In the genomic region with DNA sequence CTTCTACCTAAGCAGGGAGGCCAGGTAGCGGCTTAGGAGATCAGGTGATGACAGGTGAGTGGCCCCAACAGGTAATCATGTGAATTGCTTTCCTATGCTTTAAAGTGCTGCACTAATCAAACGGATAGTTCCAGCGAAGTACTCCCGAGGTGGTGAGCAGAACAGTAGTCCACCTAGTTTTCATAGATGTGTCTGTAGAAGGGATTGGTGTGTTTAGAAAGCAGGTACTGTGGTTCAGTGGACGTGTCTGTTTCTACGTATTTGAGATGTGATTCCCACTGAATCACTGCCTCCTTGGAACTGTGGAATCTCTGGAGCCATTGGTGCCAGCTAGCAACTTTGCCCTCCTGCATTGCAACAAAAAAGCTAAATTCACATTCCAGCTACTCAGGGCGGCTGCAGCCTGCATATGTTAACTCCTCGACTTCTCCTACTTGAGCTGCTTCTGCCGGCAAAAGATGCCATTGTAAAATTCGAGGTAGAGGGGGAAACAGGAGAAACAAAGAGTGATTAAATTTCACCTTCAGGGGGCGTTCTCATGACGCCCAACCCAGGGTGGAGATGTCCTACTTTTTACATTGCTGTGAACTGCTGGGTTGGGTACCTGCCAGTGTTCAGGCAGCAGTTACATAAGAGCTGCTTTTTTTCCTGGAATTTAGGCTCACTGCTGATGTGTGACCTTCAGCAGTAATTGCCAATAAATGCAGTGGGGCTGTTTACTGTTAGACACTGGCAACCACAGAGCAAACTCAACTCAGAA, we compare ENCODE assay signal across 9 cellular contexts.
DNase-seq lines count a peak whose midpoint lies in the region; ATAC-seq, FAIRE-seq and TF ChIP-seq lines count a peak whose summit lies in the region.
"Had no signal": no experiment of that assay in that cellular context is flagged by ENCODE, and none has a peak within 500 bp of the region (broad histone marks: within the 10 kb centered on the region; RNA-seq: fewer than 3 reads in every experiment).

No MANE protein-coding gene starts in this region.

- H3K27me3 ChIP-seq in astrocyte (ENCODE audit: insufficient read depth, low read length) (no peaks in the 10 kb centered on the region), hepatocyte (no peaks in the 10 kb centered on the region)

- no peaks in the 10 kb centered on the region for H3K36me3 Mint-ChIP-seq in astrocyte (ENCODE audit: low read depth, unreplicated experiment)
- H3K36me3 Mint-ChIP-seq in stimulated activated memory B cell treated with anti-CD40 and anti-IgM and Interleukin-4, amounts not matched to agents 10 μg/mL and 1 μg/mL and 100 μg/mL, for 72 hours: peaks cover 39% of the 10 kb centered on the region

- H4K20me1 ChIP-seq in astrocyte (ENCODE audit: insufficient read depth, low read length): no peaks in the 10 kb centered on the region
- H4K20me1 ChIP-seq in hepatocyte (ENCODE audit: insufficient read depth, poor library complexity, severe bottlenecking): no peaks in the 10 kb centered on the region

- H3K79me2 ChIP-seq in astrocyte (ENCODE audit: insufficient read depth, low read length) (no peaks in the 10 kb centered on the region), hepatocyte (no peaks in the 10 kb centered on the region)

- H3K9me3 ChIP-seq in astrocyte (ENCODE audit: insufficient read depth, low read depth, low read length): no peaks in the 10 kb centered on the region
- no peaks in the 10 kb centered on the region for H3K9me3 ChIP-seq in hepatocyte (ENCODE audit: low read depth)

- H3K4me1 Mint-ChIP-seq in astrocyte (ENCODE audit: low read depth, unreplicated experiment): peaks cover 64% of the 10 kb centered on the region
- peaks cover 7% of the 10 kb centered on the region for H3K4me1 Mint-ChIP-seq in stimulated activated memory B cell treated with anti-CD40 and anti-IgM and Interleukin-4, amounts not matched to agents 10 μg/mL and 1 μg/mL and 100 μg/mL, for 72 hours
- H3K4me1 Mint-ChIP-seq: B cell had no signal

- peak overlapping the region; percentile 71 for H3K9ac ChIP-seq in astrocyte (ENCODE audit: low read length)

- H3K9me3 Mint-ChIP-seq in astrocyte (ENCODE audit: unreplicated experiment): no peaks in the 10 kb centered on the region
- no peaks in the 10 kb centered on the region for H3K9me3 Mint-ChIP-seq in stimulated activated memory B cell treated with anti-CD40 and anti-IgM and Interleukin-4, amounts not matched to agents 10 μg/mL and 1 μg/mL and 100 μg/mL, for 72 hours

- no peaks in the 10 kb centered on the region for H3K27me3 Mint-ChIP-seq in astrocyte (ENCODE audit: low read depth, unreplicated experiment)
- H3K27me3 Mint-ChIP-seq in stimulated activated memory B cell treated with anti-CD40 and anti-IgM and Interleukin-4, amounts not matched to agents 10 μg/mL and 1 μg/mL and 100 μg/mL, for 72 hours: no peaks in the 10 kb centered on the region
- H3K27me3 Mint-ChIP-seq: B cell had no signal

- H3K27ac Mint-ChIP-seq in astrocyte (ENCODE audit: unreplicated experiment): peak overlapping the region; percentile 92
- no peak overlapping the region for H3K27ac Mint-ChIP-seq in stimulated activated memory B cell treated with anti-CD40 and anti-IgM and Interleukin-4, amounts not matched to agents 10 μg/mL and 1 μg/mL and 100 μg/mL, for 72 hours
- H3K27ac Mint-ChIP-seq: B cell had no signal

- H3K4me3 ChIP-seq in astrocyte (ENCODE audit: insufficient read depth, low read depth, low read length) (peak overlapping the region; percentile 14), hepatocyte (no peak overlapping the region), skin epidermis (no peak overlapping the region)

- peak; percentile 18 for DNase-seq in DMS53 (lab: John Stamatoyannopoulos, UW)
- no peak for DNase-seq in DMS53 treated with DMSO at 0.1 percent for 48 hours (lab: John Stamatoyannopoulos, UW; ENCODE audit: unreplicated experiment)
- peak; percentile 17 for DNase-seq in MV-4-11 (lab: John Stamatoyannopoulos, UW)
- DNase-seq in astrocyte (ENCODE audit: low read depth): peak; percentile 94
- DNase-seq in hepatocyte (ENCODE audit: low spot score): peak; percentile 70
- no peak for DNase-seq in NCI-H1436 treated with DMSO at 0.1 percent for 48 hours (lab: John Stamatoyannopoulos, UW)

- H3K4me3 Mint-ChIP-seq in astrocyte (ENCODE audit: unreplicated experiment): peak overlapping the region; percentile 51
- no peak overlapping the region for H3K4me3 Mint-ChIP-seq in stimulated activated memory B cell treated with anti-CD40 and anti-IgM and Interleukin-4, amounts not matched to agents 10 μg/mL and 1 μg/mL and 100 μg/mL, for 72 hours
- H3K4me3 Mint-ChIP-seq: B cell had no signal

- H3K4me1 ChIP-seq in astrocyte (ENCODE audit: insufficient read depth, low read length): peaks cover 48% of the 10 kb centered on the region
- peaks cover 34% of the 10 kb centered on the region for H3K4me1 ChIP-seq in hepatocyte (ENCODE audit: insufficient read depth)

- H3K4me2 ChIP-seq in astrocyte (ENCODE audit: low read length) (peak overlapping the region; percentile 75), hepatocyte (peak overlapping the region; percentile 52)

- no peaks in the 10 kb centered on the region for H3K9me2 ChIP-seq in hepatocyte (replicated peaks; ENCODE audit: insufficient read depth)

- 41% methylated on average over 12 of the region's 12 CpGs for WGBS in hepatocyte (ENCODE audit: low lambda C conversion rate, missing lambda C conversion rate)

- H3K27ac ChIP-seq in astrocyte (ENCODE audit: low read depth, low read length) (peak overlapping the region; percentile 89), hepatocyte (peak overlapping the region; percentile 75), skin epidermis (peak overlapping the region in 16 of 21 experiments; percentile 7 to 80 (median 53))

- FAIRE-seq in astrocyte (lab: Jason Lieb, UNC): peak; percentile 76

- TF ChIP-seq CTCF in astrocyte (IDR thresholded peaks at IDR 0.05; ENCODE audit: insufficient read depth, low read depth, low read length): peak; percentile 41
- peak; percentile 41 for TF ChIP-seq CTCF in hepatocyte (IDR thresholded peaks at IDR 0.05; ENCODE audit: poor library complexity)

- ATAC-seq in stimulated activated memory B cell treated with anti-CD40 and anti-IgM and Interleukin-4, amounts not matched to agents 10 μg/mL and 1 μg/mL and 100 μg/mL, for 72 hours: no peak

- H2AFZ ChIP-seq in astrocyte (ENCODE audit: low read depth, low read length) (no peak overlapping the region), hepatocyte (no peak overlapping the region)

- no peaks in the 10 kb centered on the region for H3K36me3 ChIP-seq in astrocyte (ENCODE audit: insufficient read depth, low read length)
- H3K36me3 ChIP-seq in hepatocyte (replicated peaks; ENCODE audit: insufficient read depth, low read depth): peaks cover 3% of the 10 kb centered on the region

Comparison
In these comparisons a context has a peak if more than half of its experiments do, and no peak if none do; other contexts are left out.
1. DNase-seq: peak in DMS53 (single experiment), MV-4-11 (single experiment), astrocyte (single experiment) and hepatocyte (single experiment); none in DMS53 treated with DMSO at 0.1 percent for 48 hours (single experiment) and NCI-H1436 treated with DMSO at 0.1 percent for 48 hours (single experiment).
2. Peak in every context shown above with its lines, with median percentiles within 50 percentile points of each other: H3K27ac ChIP-seq.